Comparison of ENCODE assay signal across 9 cellular contexts in genomic region chr19:42683917-42684513, GRCh38. TPM values are rescaled to one million over a fixed set of nuclear protein-coding genes. Genes with fewer than 3 reads are reported as not detected.
DNase-seq lines count a peak whose midpoint lies in the region; ATAC-seq and TF ChIP-seq lines count a peak whose summit lies in the region.
"Had no signal": no experiment of that assay in that cellular context is flagged by ENCODE, and none has a peak within 500 bp of the region (broad histone marks: within the 10 kb centered on the region; RNA-seq: fewer than 3 reads in every experiment).

No MANE protein-coding gene starts in this region.

- CTCF ChIA-PET in mammary epithelial cell (lab: Charles Lee; ENCODE audit: low non-redundant PET): interaction anchor here (0.7 kb wide), 1 partner anchor 83 kb away, joined by 5 read pairs; no protein-coding TSS in a partner anchor
- CTCF ChIA-PET in T-cell (lab: Charles Lee): interaction anchor here in 1 of 2 donors (0.6 kb wide), 1 partner anchor 51 kb away, joined by 3 read pairs; no protein-coding TSS in a partner anchor

- H3K27ac ChIP-seq in mammary epithelial cell (ENCODE audit: insufficient read depth, low read depth, low read length): no peak overlapping the region
- H3K27ac ChIP-seq: BLaER1 had no signal

- POLR2A ChIA-PET in T-cell (lab: Charles Lee): no interaction called here

- H3K36me3 Mint-ChIP-seq in nephron (ENCODE audit: low read depth) (no peaks in the 10 kb centered on the region), T-cell (no peaks in the 10 kb centered on the region)

- H3K36me3 ChIP-seq in mammary epithelial cell (ENCODE audit: insufficient read depth, low read length): no peaks in the 10 kb centered on the region
- H3K36me3 ChIP-seq: BLaER1 had no signal

- no peak overlapping the region for H2AFZ ChIP-seq in mammary epithelial cell (ENCODE audit: low read depth, low read length)

- no peak overlapping the region for H3K9ac ChIP-seq in mammary epithelial cell (ENCODE audit: insufficient read depth, low read length)
- H3K9ac ChIP-seq: BLaER1 had no signal

- H4K20me1 ChIP-seq in mammary epithelial cell (ENCODE audit: insufficient read depth, low read length): no peaks in the 10 kb centered on the region
- H4K20me1 ChIP-seq: BLaER1 had no signal

- dilution Hi-C loops in mammary epithelial cell (cut with HindIII; ENCODE audit: low sequenced_read_pairs): no loop called here

- BruUV-seq in mammary epithelial cell (replicated peaks; lab: Mats Ljungman, UMichigan): no TSS peak

- in situ Hi-C loops in mammary epithelial cell (cut with MboI; ENCODE audit: low sequenced_read_pairs in 2 of 2): no loop called here

- H3K4me3 Mint-ChIP-seq in nephron: no peak overlapping the region
- H3K4me3 Mint-ChIP-seq in T-cell: no peak overlapping the region

- intact Hi-C loops in mammary epithelial cell (cut with micrococcal nuclease): loop anchor here (2.0 to 5.0 kb wide), 3 partner anchors 47 to 93 kb away; no protein-coding TSS in a partner anchor

- H3K4me1 ChIP-seq in mammary epithelial cell (ENCODE audit: insufficient read depth, low read length): no peaks in the 10 kb centered on the region
- H3K4me1 ChIP-seq: BLaER1 had no signal

- no peaks in the 10 kb centered on the region for H3K4me1 Mint-ChIP-seq in nephron
- no peaks in the 10 kb centered on the region for H3K4me1 Mint-ChIP-seq in T-cell

- H3K27ac Mint-ChIP-seq in nephron (no peak overlapping the region), T-cell (no peak overlapping the region)

- TF ChIP-seq CTCF in mammary epithelial cell (conservative IDR thresholded peaks at IDR 0.05 in 1 of 2, IDR thresholded peaks at IDR 0.05 in 1 of 2; ENCODE audit: extremely low read depth in 1 of 2, insufficient read depth in 1 of 2, low read depth in 1 of 2, low read length in 2 of 2): peak; percentile 69 to 73
- TF ChIP-seq CTCF in nephron (IDR thresholded peaks at IDR 0.05; ENCODE audit: unreplicated experiment in 3 of 3): peak in 2 of 3 experiments; percentile 28 to 40

- peaks cover 3% of the 10 kb centered on the region for H3K27me3 ChIP-seq in mammary epithelial cell (ENCODE audit: insufficient read depth, low read length)
- H3K27me3 ChIP-seq: BLaER1 had no signal

- H3K27me3 Mint-ChIP-seq in nephron (ENCODE audit: low read depth): peaks cover 3% of the 10 kb centered on the region
- H3K27me3 Mint-ChIP-seq in T-cell: peaks cover 0 to 12% of the 10 kb centered on the region in 2 donors

- no peak overlapping the region for H3K4me3 ChIP-seq in mammary epithelial cell (replicated peaks in 1 of 3; ENCODE audit: insufficient read depth in 1 of 3, low read depth in 2 of 3, low read length in 3 of 3)
- H3K4me3 ChIP-seq: BLaER1 had no signal

- H3K9me3 ChIP-seq in mammary epithelial cell (replicated peaks; ENCODE audit: insufficient read depth, low read length): peaks cover 2% of the 10 kb centered on the region

- TF ChIP-seq EP300 in Ishikawa (IDR thresholded peaks at IDR 0.05; ENCODE audit: borderline replicate concordance): no peak

- peak; percentile 27; the same call in 1 of the 2 replicates for TF ChIP-seq RAD21 in Ishikawa (IDR thresholded peaks at IDR 0.05; ENCODE audit: low read depth)

- H3K9me3 Mint-ChIP-seq in nephron (peaks cover 57% of the 10 kb centered on the region), T-cell (peaks cover 17 to 49% (median 26%) of the 10 kb centered on the region in 3 donors)

- 50% methylated on average over 2 of the region's 2 CpGs for WGBS in mammary epithelial cell (ENCODE audit: low coverage, missing lambda C conversion rate)

- no peaks in the 10 kb centered on the region for H3K79me2 ChIP-seq in mammary epithelial cell (ENCODE audit: insufficient read depth, low read length)

- ATAC-seq in HG02885 (IDR thresholded peaks at IDR 0.05; ENCODE audit: poor library complexity, unreplicated experiment): no peak
- ATAC-seq in T-cell (replicated peaks in 1 of 4): no peak

- DNase-seq in NCI-H1417 (lab: John Stamatoyannopoulos, UW) (peak in 2 of 3 experiments; percentile 1 to 3), NCI-H1417 treated with DMSO at 0.1 percent for 48 hours (lab: John Stamatoyannopoulos, UW) (no peak), mammary epithelial cell (peak; percentile 11), NCI-H1105 (lab: John Stamatoyannopoulos, UW) (no peak), T-cell (no peak)

- H3K4me2 ChIP-seq in mammary epithelial cell (ENCODE audit: insufficient read depth, low read depth, low read length): no peak overlapping the region
- H3K4me2 ChIP-seq: BLaER1 had no signal

TF ChIP-seq in Ishikawa, 13 proteins besides CTCF, POLR2A, EP300 and RAD21:
- TF ChIP-seq TEAD4 (IDR thresholded peaks at IDR 0.05) (no peak), TAF1 (IDR thresholded peaks at IDR 0.05; ENCODE audit: low read depth) (no peak), ZBTB7A (IDR thresholded peaks at IDR 0.05; ENCODE audit: low read depth) (no peak), TCF12 (IDR thresholded peaks at IDR 0.05; ENCODE audit: low read depth) (no peak), FOXM1 (IDR thresholded peaks at IDR 0.05; ENCODE audit: borderline replicate concordance, low read depth) (no peak), CREB1 (IDR thresholded peaks at IDR 0.05; ENCODE audit: low read depth) (no peak), YY1 (IDR thresholded peaks at IDR 0.05; ENCODE audit: low read depth) (no peak), NFIC (IDR thresholded peaks at IDR 0.05) (no peak), MAX (IDR thresholded peaks at IDR 0.05) (no peak), CEBPB (IDR thresholded peaks at IDR 0.05) (no peak), EGR1 (IDR thresholded peaks at IDR 0.05) (no peak), REST (IDR thresholded peaks at IDR 0.05; ENCODE audit: low read depth) (no peak)
- TF ChIP-seq, protein P1, sequence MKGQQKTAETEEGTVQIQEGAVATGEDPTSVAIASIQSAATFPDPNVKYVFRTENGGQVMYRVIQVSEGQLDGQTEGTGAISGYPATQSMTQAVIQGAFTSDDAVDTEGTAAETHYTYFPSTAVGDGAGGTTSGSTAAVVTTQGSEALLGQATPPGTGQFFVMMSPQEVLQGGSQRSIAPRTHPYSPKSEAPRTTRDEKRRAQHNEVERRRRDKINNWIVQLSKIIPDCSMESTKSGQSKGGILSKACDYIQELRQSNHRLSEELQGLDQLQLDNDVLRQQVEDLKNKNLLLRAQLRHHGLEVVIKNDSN (IDR thresholded peaks at IDR 0.05): no peak

RNA-seq across cellular contexts. Expression of gene PSG3, which starts 56.3 kb away (rescaled TPM):
- total RNA-seq in mammary epithelial cell (not detected), T-cell (not detected)
- polyA plus RNA-seq in mammary epithelial cell: not detected
- not detected for polyA minus RNA-seq in mammary epithelial cell

Comparison
In these comparisons a context has a peak if more than half of its experiments do, and no peak if none do; other contexts are left out.
1. DNase-seq: peak in NCI-H1417 (2 of 3) and mammary epithelial cell (single experiment); none in NCI-H1417 treated with DMSO at 0.1 percent for 48 hours (single experiment), NCI-H1105 (single experiment) and T-cell (0 of 34).